In the genomic region with DNA sequence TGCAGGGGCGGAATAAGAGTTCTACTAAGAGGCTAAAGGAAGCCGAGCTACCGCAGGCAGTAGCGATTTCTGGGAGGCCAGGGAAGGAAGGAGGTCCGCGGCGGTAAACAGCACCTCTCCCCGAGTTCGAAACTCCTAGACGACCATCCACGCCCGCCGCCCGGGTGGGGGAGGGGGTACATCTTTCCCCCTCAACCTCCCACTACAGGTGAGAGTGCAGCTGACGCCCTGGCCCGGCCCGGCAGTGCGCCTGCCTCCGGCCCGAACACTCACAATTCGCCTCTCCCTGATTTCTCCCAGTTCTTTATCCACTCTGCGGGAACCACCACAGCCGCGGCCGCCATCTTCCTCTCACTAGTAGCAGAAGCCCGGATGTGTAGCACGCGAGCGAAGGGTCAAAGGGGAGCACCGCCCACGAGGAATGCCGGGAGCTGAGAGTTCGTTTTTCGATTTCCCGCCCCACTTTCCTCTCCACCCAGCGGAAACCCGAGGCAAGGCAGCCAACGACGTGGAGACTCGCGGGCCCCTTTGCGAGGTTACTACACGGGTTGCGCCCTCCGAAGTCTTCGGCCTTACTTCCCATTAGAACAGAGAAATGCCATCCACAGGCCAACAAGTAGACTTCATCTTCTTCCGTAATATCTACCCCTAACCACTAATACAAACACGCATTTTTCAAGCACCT, we compare ENCODE assay signal across 1 cellular context.
TF ChIP-seq lines count a peak whose summit lies in the region.

A gene with protein sequence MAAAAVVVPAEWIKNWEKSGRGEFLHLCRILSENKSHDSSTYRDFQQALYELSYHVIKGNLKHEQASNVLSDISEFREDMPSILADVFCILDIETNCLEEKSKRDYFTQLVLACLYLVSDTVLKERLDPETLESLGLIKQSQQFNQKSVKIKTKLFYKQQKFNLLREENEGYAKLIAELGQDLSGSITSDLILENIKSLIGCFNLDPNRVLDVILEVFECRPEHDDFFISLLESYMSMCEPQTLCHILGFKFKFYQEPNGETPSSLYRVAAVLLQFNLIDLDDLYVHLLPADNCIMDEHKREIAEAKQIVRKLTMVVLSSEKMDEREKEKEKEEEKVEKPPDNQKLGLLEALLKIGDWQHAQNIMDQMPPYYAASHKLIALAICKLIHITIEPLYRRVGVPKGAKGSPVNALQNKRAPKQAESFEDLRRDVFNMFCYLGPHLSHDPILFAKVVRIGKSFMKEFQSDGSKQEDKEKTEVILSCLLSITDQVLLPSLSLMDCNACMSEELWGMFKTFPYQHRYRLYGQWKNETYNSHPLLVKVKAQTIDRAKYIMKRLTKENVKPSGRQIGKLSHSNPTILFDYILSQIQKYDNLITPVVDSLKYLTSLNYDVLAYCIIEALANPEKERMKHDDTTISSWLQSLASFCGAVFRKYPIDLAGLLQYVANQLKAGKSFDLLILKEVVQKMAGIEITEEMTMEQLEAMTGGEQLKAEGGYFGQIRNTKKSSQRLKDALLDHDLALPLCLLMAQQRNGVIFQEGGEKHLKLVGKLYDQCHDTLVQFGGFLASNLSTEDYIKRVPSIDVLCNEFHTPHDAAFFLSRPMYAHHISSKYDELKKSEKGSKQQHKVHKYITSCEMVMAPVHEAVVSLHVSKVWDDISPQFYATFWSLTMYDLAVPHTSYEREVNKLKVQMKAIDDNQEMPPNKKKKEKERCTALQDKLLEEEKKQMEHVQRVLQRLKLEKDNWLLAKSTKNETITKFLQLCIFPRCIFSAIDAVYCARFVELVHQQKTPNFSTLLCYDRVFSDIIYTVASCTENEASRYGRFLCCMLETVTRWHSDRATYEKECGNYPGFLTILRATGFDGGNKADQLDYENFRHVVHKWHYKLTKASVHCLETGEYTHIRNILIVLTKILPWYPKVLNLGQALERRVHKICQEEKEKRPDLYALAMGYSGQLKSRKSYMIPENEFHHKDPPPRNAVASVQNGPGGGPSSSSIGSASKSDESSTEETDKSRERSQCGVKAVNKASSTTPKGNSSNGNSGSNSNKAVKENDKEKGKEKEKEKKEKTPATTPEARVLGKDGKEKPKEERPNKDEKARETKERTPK (N-terminal part only) (minus strand): TSS at position 374 of the 685 bp plus-strand sequence. CDS start 30 bp downstream, at position 344.

TF ChIP-seq in HepG2, 621 proteins besides CTCF, POLR2A, EP300 and RAD21 (continued from another document and continues in another):
- TF ChIP-seq, protein P1, sequence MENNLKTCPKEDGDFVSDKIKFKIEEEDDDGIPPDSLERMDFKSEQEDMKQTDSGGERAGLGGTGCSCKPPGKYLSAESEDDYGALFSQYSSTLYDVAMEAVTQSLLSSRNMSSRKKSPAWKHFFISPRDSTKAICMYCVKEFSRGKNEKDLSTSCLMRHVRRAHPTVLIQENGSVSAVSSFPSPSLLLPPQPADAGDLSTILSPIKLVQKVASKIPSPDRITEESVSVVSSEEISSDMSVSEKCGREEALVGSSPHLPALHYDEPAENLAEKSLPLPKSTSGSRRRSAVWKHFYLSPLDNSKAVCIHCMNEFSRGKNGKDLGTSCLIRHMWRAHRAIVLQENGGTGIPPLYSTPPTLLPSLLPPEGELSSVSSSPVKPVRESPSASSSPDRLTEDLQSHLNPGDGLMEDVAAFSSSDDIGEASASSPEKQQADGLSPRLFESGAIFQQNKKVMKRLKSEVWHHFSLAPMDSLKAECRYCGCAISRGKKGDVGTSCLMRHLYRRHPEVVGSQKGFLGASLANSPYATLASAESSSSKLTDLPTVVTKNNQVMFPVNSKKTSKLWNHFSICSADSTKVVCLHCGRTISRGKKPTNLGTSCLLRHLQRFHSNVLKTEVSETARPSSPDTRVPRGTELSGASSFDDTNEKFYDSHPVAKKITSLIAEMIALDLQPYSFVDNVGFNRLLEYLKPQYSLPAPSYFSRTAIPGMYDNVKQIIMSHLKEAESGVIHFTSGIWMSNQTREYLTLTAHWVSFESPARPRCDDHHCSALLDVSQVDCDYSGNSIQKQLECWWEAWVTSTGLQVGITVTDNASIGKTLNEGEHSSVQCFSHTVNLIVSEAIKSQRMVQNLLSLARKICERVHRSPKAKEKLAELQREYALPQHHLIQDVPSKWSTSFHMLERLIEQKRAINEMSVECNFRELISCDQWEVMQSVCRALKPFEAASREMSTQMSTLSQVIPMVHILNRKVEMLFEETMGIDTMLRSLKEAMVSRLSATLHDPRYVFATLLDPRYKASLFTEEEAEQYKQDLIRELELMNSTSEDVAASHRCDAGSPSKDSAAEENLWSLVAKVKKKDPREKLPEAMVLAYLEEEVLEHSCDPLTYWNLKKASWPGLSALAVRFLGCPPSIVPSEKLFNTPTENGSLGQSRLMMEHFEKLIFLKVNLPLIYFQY (CRISPR knock-in tag; IDR thresholded peaks at IDR 0.05; ENCODE audit: borderline replicate concordance) = no peak
- no peak for TF ChIP-seq CBX1 (IDR thresholded peaks at IDR 0.05; ENCODE audit: low read depth)
- 0 out of 2 replicates have a peak, but pooled peaks have one; percentile 26 for TF ChIP-seq NKX3-1 (CRISPR knock-in tag; IDR thresholded peaks at IDR 0.05)
- TF ChIP-seq, protein P2, sequence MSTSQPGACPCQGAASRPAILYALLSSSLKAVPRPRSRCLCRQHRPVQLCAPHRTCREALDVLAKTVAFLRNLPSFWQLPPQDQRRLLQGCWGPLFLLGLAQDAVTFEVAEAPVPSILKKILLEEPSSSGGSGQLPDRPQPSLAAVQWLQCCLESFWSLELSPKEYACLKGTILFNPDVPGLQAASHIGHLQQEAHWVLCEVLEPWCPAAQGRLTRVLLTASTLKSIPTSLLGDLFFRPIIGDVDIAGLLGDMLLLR (CRISPR knock-in tag; IDR thresholded peaks at IDR 0.05) = no peak
- 0 out of 2 replicates have a peak, but pooled peaks have one; percentile 15 for TF ChIP-seq PPARG (CRISPR knock-in tag; conservative IDR thresholded peaks at IDR 0.05)
- peak; percentile 41; the same call in 1 of the 2 replicates for TF ChIP-seq ZNF263 (CRISPR knock-in tag; IDR thresholded peaks at IDR 0.05)
- no peak for TF ChIP-seq ZSCAN22 (CRISPR knock-in tag; IDR thresholded peaks at IDR 0.05)
- TF ChIP-seq ZFP36 (IDR thresholded peaks at IDR 0.05; ENCODE audit: borderline replicate concordance, low read depth, low read length, partially characterized antibody) = no peak
- TF ChIP-seq ZNF562 (CRISPR knock-in tag; IDR thresholded peaks at IDR 0.05; ENCODE audit: borderline replicate concordance) = no peak
- TF ChIP-seq, protein P3, sequence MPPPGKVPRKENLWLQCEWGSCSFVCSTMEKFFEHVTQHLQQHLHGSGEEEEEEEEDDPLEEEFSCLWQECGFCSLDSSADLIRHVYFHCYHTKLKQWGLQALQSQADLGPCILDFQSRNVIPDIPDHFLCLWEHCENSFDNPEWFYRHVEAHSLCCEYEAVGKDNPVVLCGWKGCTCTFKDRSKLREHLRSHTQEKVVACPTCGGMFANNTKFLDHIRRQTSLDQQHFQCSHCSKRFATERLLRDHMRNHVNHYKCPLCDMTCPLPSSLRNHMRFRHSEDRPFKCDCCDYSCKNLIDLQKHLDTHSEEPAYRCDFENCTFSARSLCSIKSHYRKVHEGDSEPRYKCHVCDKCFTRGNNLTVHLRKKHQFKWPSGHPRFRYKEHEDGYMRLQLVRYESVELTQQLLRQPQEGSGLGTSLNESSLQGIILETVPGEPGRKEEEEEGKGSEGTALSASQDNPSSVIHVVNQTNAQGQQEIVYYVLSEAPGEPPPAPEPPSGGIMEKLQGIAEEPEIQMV (CRISPR knock-in tag; IDR thresholded peaks at IDR 0.05; ENCODE audit: low read depth) = no peak
- TF ChIP-seq ATAD3A (CRISPR knock-in tag; IDR thresholded peaks at IDR 0.05) = no peak
- TF ChIP-seq, protein P4, sequence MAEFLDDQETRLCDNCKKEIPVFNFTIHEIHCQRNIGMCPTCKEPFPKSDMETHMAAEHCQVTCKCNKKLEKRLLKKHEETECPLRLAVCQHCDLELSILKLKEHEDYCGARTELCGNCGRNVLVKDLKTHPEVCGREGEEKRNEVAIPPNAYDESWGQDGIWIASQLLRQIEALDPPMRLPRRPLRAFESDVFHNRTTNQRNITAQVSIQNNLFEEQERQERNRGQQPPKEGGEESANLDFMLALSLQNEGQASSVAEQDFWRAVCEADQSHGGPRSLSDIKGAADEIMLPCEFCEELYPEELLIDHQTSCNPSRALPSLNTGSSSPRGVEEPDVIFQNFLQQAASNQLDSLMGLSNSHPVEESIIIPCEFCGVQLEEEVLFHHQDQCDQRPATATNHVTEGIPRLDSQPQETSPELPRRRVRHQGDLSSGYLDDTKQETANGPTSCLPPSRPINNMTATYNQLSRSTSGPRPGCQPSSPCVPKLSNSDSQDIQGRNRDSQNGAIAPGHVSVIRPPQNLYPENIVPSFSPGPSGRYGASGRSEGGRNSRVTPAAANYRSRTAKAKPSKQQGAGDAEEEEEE (CRISPR knock-in tag; IDR thresholded peaks at IDR 0.05; ENCODE audit: borderline replicate concordance) = no peak
- TF ChIP-seq, protein P5, sequence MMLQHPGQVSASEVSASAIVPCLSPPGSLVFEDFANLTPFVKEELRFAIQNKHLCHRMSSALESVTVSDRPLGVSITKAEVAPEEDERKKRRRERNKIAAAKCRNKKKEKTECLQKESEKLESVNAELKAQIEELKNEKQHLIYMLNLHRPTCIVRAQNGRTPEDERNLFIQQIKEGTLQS (CRISPR knock-in tag; IDR thresholded peaks at IDR 0.05) = no peak
- TF ChIP-seq ZNF441 (CRISPR knock-in tag; IDR thresholded peaks at IDR 0.05; ENCODE audit: borderline replicate concordance) = no peak
- TF ChIP-seq, protein P6, sequence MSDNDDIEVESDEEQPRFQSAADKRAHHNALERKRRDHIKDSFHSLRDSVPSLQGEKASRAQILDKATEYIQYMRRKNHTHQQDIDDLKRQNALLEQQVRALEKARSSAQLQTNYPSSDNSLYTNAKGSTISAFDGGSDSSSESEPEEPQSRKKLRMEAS (IDR thresholded peaks at IDR 0.05) = peak; percentile 89
- TF ChIP-seq, protein P7, sequence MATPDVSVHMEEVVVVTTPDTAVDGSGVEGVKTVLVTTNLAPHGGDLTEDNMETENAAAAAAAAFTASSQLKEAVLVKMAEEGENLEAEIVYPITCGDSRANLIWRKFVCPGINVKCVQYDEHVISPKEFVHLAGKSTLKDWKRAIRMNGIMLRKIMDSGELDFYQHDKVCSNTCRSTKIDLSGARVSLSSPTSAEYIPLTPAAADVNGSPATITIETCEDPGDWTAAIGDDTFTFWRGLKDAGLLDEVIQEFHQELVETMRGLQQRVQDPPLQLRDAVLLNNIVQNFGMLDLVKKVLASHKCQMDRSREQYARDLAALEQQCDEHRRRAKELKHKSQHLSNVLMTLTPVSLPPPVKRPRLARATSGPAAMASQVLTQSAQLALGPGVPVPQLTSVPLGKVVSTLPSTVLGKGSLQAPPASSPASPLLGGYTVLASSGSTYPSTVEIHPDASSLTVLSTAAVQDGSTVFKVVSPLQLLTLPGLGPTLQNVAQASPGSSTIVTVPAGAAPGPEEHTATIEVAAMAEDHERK (CRISPR knock-in tag; IDR thresholded peaks at IDR 0.05; ENCODE audit: low read depth) = no peak
- TF ChIP-seq THYN1 (CRISPR knock-in tag; IDR thresholded peaks at IDR 0.05; ENCODE audit: borderline replicate concordance, low read depth) = 0 out of 2 replicates have a peak, but pooled peaks have one; percentile 36
- no peak for TF ChIP-seq NCOA5 (CRISPR knock-in tag; IDR thresholded peaks at IDR 0.05)
- no peak; the same call in 1 of the 2 replicates for TF ChIP-seq ZNF709 (CRISPR knock-in tag; IDR thresholded peaks at IDR 0.05)
- TF ChIP-seq ZNF614 (CRISPR knock-in tag; IDR thresholded peaks at IDR 0.05; ENCODE audit: borderline replicate concordance) = no peak
- TF ChIP-seq MXD4 (CRISPR knock-in tag; IDR thresholded peaks at IDR 0.05) = peak; percentile 44; the same call in 1 of the 2 replicates
- TF ChIP-seq MYC (CRISPR knock-in tag; IDR thresholded peaks at IDR 0.05; ENCODE audit: borderline replicate concordance) = peak; percentile 69; the same call in 1 of the 2 replicates
- TF ChIP-seq RBAK (CRISPR knock-in tag; IDR thresholded peaks at IDR 0.05) = no peak
- TF ChIP-seq, protein P8, sequence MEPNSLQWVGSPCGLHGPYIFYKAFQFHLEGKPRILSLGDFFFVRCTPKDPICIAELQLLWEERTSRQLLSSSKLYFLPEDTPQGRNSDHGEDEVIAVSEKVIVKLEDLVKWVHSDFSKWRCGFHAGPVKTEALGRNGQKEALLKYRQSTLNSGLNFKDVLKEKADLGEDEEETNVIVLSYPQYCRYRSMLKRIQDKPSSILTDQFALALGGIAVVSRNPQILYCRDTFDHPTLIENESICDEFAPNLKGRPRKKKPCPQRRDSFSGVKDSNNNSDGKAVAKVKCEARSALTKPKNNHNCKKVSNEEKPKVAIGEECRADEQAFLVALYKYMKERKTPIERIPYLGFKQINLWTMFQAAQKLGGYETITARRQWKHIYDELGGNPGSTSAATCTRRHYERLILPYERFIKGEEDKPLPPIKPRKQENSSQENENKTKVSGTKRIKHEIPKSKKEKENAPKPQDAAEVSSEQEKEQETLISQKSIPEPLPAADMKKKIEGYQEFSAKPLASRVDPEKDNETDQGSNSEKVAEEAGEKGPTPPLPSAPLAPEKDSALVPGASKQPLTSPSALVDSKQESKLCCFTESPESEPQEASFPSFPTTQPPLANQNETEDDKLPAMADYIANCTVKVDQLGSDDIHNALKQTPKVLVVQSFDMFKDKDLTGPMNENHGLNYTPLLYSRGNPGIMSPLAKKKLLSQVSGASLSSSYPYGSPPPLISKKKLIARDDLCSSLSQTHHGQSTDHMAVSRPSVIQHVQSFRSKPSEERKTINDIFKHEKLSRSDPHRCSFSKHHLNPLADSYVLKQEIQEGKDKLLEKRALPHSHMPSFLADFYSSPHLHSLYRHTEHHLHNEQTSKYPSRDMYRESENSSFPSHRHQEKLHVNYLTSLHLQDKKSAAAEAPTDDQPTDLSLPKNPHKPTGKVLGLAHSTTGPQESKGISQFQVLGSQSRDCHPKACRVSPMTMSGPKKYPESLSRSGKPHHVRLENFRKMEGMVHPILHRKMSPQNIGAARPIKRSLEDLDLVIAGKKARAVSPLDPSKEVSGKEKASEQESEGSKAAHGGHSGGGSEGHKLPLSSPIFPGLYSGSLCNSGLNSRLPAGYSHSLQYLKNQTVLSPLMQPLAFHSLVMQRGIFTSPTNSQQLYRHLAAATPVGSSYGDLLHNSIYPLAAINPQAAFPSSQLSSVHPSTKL (CRISPR knock-in tag; IDR thresholded peaks at IDR 0.05) = 0 out of 2 replicates have a peak, but pooled peaks have one; percentile 38
- TF ChIP-seq SALL2 (CRISPR knock-in tag; IDR thresholded peaks at IDR 0.05) = peak; percentile 56; the same call in 1 of the 2 replicates
- no peak for TF ChIP-seq ZNF841 (CRISPR knock-in tag; IDR thresholded peaks at IDR 0.05; ENCODE audit: borderline replicate concordance)
- TF ChIP-seq, protein P9, sequence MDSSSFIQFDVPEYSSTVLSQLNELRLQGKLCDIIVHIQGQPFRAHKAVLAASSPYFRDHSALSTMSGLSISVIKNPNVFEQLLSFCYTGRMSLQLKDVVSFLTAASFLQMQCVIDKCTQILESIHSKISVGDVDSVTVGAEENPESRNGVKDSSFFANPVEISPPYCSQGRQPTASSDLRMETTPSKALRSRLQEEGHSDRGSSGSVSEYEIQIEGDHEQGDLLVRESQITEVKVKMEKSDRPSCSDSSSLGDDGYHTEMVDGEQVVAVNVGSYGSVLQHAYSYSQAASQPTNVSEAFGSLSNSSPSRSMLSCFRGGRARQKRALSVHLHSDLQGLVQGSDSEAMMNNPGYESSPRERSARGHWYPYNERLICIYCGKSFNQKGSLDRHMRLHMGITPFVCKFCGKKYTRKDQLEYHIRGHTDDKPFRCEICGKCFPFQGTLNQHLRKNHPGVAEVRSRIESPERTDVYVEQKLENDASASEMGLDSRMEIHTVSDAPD (CRISPR knock-in tag; IDR thresholded peaks at IDR 0.05) = no peak
- TF ChIP-seq SUZ12 (IDR thresholded peaks at IDR 0.05; ENCODE audit: low read depth, low read length) = no peak
- TF ChIP-seq ATF7-NPFF (CRISPR knock-in tag; IDR thresholded peaks at IDR 0.05; ENCODE audit: low read depth) = peak; percentile 48; the same call in 1 of the 2 replicates
- no peak for TF ChIP-seq MBNL3 (CRISPR knock-in tag; conservative IDR thresholded peaks at IDR 0.05)
- TF ChIP-seq KLF13 (CRISPR knock-in tag; IDR thresholded peaks at IDR 0.05) = no peak
- no peak for TF ChIP-seq ZNF644 (CRISPR knock-in tag; IDR thresholded peaks at IDR 0.05; ENCODE audit: low read depth)
- no peak for TF ChIP-seq ZBTB21 (CRISPR knock-in tag; IDR thresholded peaks at IDR 0.05)
